24 cellular contexts compared by ENCODE assay signal in genomic region chr5:178340637-178341036, GRCh38.
"Had no signal": no experiment of that assay in that cellular context is flagged by ENCODE, and none has a peak within 500 bp of the region (broad histone marks: within the 10 kb centered on the region; RNA-seq: fewer than 3 reads in every experiment).

No MANE protein-coding gene starts in this region.

- DNase-seq: activated CD4-positive, alpha-beta memory T cell treated with anti-CD3 and anti-CD28 coated beads for 36 hours; activated CD4-positive, alpha-beta T cell treated with anti-CD3 and anti-CD28 coated beads, Interleukin-2, amount 10 ng/mL, durations not matched to agents 7 days and 5 days; activated CD4-positive, CD25-positive, alpha-beta regulatory T cell; activated naive CD4-positive, alpha-beta T cell; activated naive CD8-positive, alpha-beta T cell treated with anti-CD3 and anti-CD28 coated beads, Interleukin-2, amount 50 U/mL, for 24 hours; activated T-cell treated with anti-CD3 and anti-CD28 coated beads, Interleukin-2, amount 50 U/mL, for 72 hours; amniotic stem cell; MG63; NCI-H1105; NCI-H1436; NCI-H1694 treated with DMSO at 0.1 percent for 48 hours; NCI-H2029 treated with DMSO at 0.1 percent for 48 hours; NCI-H345; NCI-H510A; NCI-H526 treated with DMSO at 0.1 percent for 48 hours; NCI-H82; SJCRH30; SK-N-SH; T-helper 1 cell had no signal

- H3K9me3 ChIP-seq: ascending aorta, body of pancreas, MG63, SJCRH30, SK-N-SH had no signal

- H3K4me1 Mint-ChIP-seq: activated CD4-positive, alpha-beta T cell treated with anti-CD3 and anti-CD28 coated beads, Interleukin-2, amount 10 ng/mL, durations not matched to agents 7 days and 5 days; activated naive CD8-positive, alpha-beta T cell treated with anti-CD3 and anti-CD28 coated beads, Interleukin-2, amount 50 U/mL, for 24 hours had no signal

- H3K4me3 ChIP-seq: ascending aorta, body of pancreas, MG63, SJCRH30 had no signal

- ATAC-seq: activated naive CD4-positive, alpha-beta T cell treated with anti-CD3 and anti-CD28 coated beads, Interleukin-2, amount 50 U/mL, for 72 hours; activated naive CD8-positive, alpha-beta T cell treated with anti-CD3 and anti-CD28 coated beads, Interleukin-2, amount 50 U/mL, for 24 hours; activated T-cell treated with anti-CD3 and anti-CD28 coated beads, Interleukin-2, amount 50 U/mL, for 72 hours; body of pancreas had no signal

- H3K27me3 ChIP-seq: ascending aorta, MG63 had no signal

- H3K4me2 ChIP-seq: SK-N-SH had no signal

- H3K4me1 ChIP-seq: ascending aorta, body of pancreas, SJCRH30 had no signal

- H3K9me3 Mint-ChIP-seq: activated CD4-positive, alpha-beta memory T cell treated with anti-CD3 and anti-CD28 coated beads for 36 hours; activated CD4-positive, alpha-beta T cell treated with anti-CD3 and anti-CD28 coated beads, Interleukin-2, amount 10 ng/mL, durations not matched to agents 7 days and 5 days; activated naive CD4-positive, alpha-beta T cell treated with anti-CD3 and anti-CD28 coated beads, Interleukin-2, amount 50 U/mL, for 72 hours; activated naive CD8-positive, alpha-beta T cell treated with anti-CD3 and anti-CD28 coated beads, Interleukin-2, amount 50 U/mL, for 24 hours; activated T-cell treated with anti-CD3 and anti-CD28 coated beads, Interleukin-2, amount 50 U/mL, for 72 hours; activated T-helper 2 cell treated with anti-CD3 and anti-CD28 coated beads, Interferon-gamma antibody, Interleukin-2, Interleukin-4, amounts not matched to agents 10 μg/mL and 5 μg/mL and 100 μg/mL, durations not matched to agents 14 hours and 24 hours and 36 hours had no signal

- H3K9ac ChIP-seq: SK-N-SH had no signal

- H3K4me3 Mint-ChIP-seq: activated CD4-positive, alpha-beta memory T cell treated with anti-CD3 and anti-CD28 coated beads for 36 hours; activated CD4-positive, alpha-beta T cell treated with anti-CD3 and anti-CD28 coated beads, Interleukin-2, amount 10 ng/mL, durations not matched to agents 7 days and 5 days; activated naive CD8-positive, alpha-beta T cell treated with anti-CD3 and anti-CD28 coated beads, Interleukin-2, amount 50 U/mL, for 24 hours; activated T-cell treated with anti-CD3 and anti-CD28 coated beads, Interleukin-2, amount 50 U/mL, for 72 hours had no signal

- H3K27ac ChIP-seq: ascending aorta, body of pancreas, SJCRH30, VCaP had no signal

- H3K27ac Mint-ChIP-seq: activated CD4-positive, alpha-beta memory T cell treated with anti-CD3 and anti-CD28 coated beads for 36 hours; activated CD4-positive, alpha-beta T cell treated with anti-CD3 and anti-CD28 coated beads, Interleukin-2, amount 10 ng/mL, durations not matched to agents 7 days and 5 days; activated naive CD4-positive, alpha-beta T cell treated with anti-CD3 and anti-CD28 coated beads, Interleukin-2, amount 50 U/mL, for 72 hours; activated naive CD8-positive, alpha-beta T cell treated with anti-CD3 and anti-CD28 coated beads, Interleukin-2, amount 50 U/mL, for 24 hours; activated T-cell treated with anti-CD3 and anti-CD28 coated beads, Interleukin-2, amount 50 U/mL, for 72 hours; activated T-helper 2 cell treated with anti-CD3 and anti-CD28 coated beads, Interferon-gamma antibody, Interleukin-2, Interleukin-4, amounts not matched to agents 10 μg/mL and 5 μg/mL and 100 μg/mL, durations not matched to agents 14 hours and 24 hours and 36 hours had no signal

- H3K36me3 Mint-ChIP-seq: activated CD4-positive, alpha-beta memory T cell treated with anti-CD3 and anti-CD28 coated beads for 36 hours; activated naive CD4-positive, alpha-beta T cell treated with anti-CD3 and anti-CD28 coated beads, Interleukin-2, amount 50 U/mL, for 72 hours had no signal

- H3K36me3 ChIP-seq: ascending aorta, SJCRH30 had no signal
